Comparison of ENCODE assay signal across 17 cellular contexts in genomic region chr5:77426670-77427069, GRCh38.
A peak's percentile ranks its signal among the peaks of the same experiment; 100 is the strongest.
DNase-seq lines count a peak whose midpoint lies in the region; ATAC-seq and TF ChIP-seq lines count a peak whose summit lies in the region.
"Had no signal": no experiment of that assay in that cellular context is flagged by ENCODE, and none has a peak within 500 bp of the region (broad histone marks: within the 10 kb centered on the region; RNA-seq: fewer than 3 reads in every experiment).

No MANE protein-coding gene starts in this region.

- no peaks in the 10 kb centered on the region for H3K9me3 Mint-ChIP-seq in osteocyte (ENCODE audit: unreplicated experiment)
- H3K9me3 Mint-ChIP-seq in activated CD8-positive, alpha-beta T cell treated with anti-CD3 and anti-CD28 coated beads for 36 hours: no peaks in the 10 kb centered on the region
- H3K9me3 Mint-ChIP-seq: endodermal cell had no signal

- POLR2A ChIA-PET in activated CD8-positive, alpha-beta T cell treated with anti-CD3 and anti-CD28 coated beads for 36 hours (lab: Charles Lee): no interaction called here

- H3K4me3 Mint-ChIP-seq in osteocyte (ENCODE audit: unreplicated experiment): no peak overlapping the region
- no peak overlapping the region for H3K4me3 Mint-ChIP-seq in activated CD8-positive, alpha-beta T cell treated with anti-CD3 and anti-CD28 coated beads for 36 hours
- H3K4me3 Mint-ChIP-seq: activated T-cell treated with anti-CD3 and anti-CD28 coated beads, Interleukin-2, amount 50 U/mL, for 72 hours; endodermal cell had no signal

- H3K36me3 Mint-ChIP-seq in osteocyte (ENCODE audit: unreplicated experiment): peaks cover 38% of the 10 kb centered on the region
- peaks cover 7% of the 10 kb centered on the region for H3K36me3 Mint-ChIP-seq in activated CD8-positive, alpha-beta T cell treated with anti-CD3 and anti-CD28 coated beads for 36 hours (ENCODE audit: low read depth)

- H3K27ac Mint-ChIP-seq in osteocyte (ENCODE audit: unreplicated experiment): peak overlapping the region; percentile 14
- no peak overlapping the region for H3K27ac Mint-ChIP-seq in activated CD8-positive, alpha-beta T cell treated with anti-CD3 and anti-CD28 coated beads for 36 hours
- H3K27ac Mint-ChIP-seq: activated T-cell treated with anti-CD3 and anti-CD28 coated beads, Interleukin-2, amount 50 U/mL, for 72 hours; endodermal cell had no signal

- ATAC-seq in HG03460 (IDR thresholded peaks at IDR 0.05; ENCODE audit: unreplicated experiment): no peak
- ATAC-seq in activated CD8-positive, alpha-beta T cell treated with anti-CD3 and anti-CD28 coated beads for 36 hours: no peak

- CTCF ChIA-PET in activated CD8-positive, alpha-beta T cell treated with anti-CD3 and anti-CD28 coated beads for 36 hours (lab: Charles Lee): interaction anchor here (1.3 to 1.5 kb wide), 2 partner anchors 10 to 19 kb away, joined by 3 to 4 read pairs; no protein-coding TSS in a partner anchor

- DNase-seq in AG20443 (ENCODE audit: low spot score): peak; percentile 44
- DNase-seq in epithelial cell of proximal tubule (ENCODE audit: low read depth): peak; percentile 16
- DNase-seq in osteocyte (ENCODE audit: extremely low spot score, unreplicated experiment): no peak
- DNase-seq in C1 segment of cervical spinal cord (lab: John Stamatoyannopoulos, UW): no peak
- no peak for DNase-seq in activated CD8-positive, alpha-beta T cell treated with anti-CD3 and anti-CD28 coated beads for 36 hours
- no peak for DNase-seq in NCI-H1436 treated with DMSO at 0.1 percent for 48 hours (lab: John Stamatoyannopoulos, UW)
- DNase-seq: activated CD4-positive, alpha-beta T cell treated with anti-CD3 and anti-CD28 coated beads for 4 hours; activated T-cell treated with anti-CD3 and anti-CD28 coated beads, Interleukin-2, amount 50 U/mL, for 72 hours; endodermal cell; hippocampal formation; Kasumi-1; lower lobe of right lung; NCI-H2081 treated with DMSO at 0.1 percent for 48 hours; SW 1271 had no signal

- H3K4me3 ChIP-seq in epithelial cell of proximal tubule (ENCODE audit: low read depth, low read length): no peak overlapping the region
- H3K4me3 ChIP-seq: BLaER1, lower lobe of right lung had no signal

- no peak for TF ChIP-seq CTCF in epithelial cell of proximal tubule (conservative IDR thresholded peaks at IDR 0.05; ENCODE audit: low read depth, low read length)
- no peak for TF ChIP-seq CTCF in osteocyte (IDR thresholded peaks at IDR 0.05)
- no peak for TF ChIP-seq CTCF in activated CD8-positive, alpha-beta T cell treated with anti-CD3 and anti-CD28 coated beads for 36 hours (IDR thresholded peaks at IDR 0.05)

- no peaks in the 10 kb centered on the region for H3K27me3 Mint-ChIP-seq in osteocyte (ENCODE audit: unreplicated experiment)
- H3K27me3 Mint-ChIP-seq in activated CD8-positive, alpha-beta T cell treated with anti-CD3 and anti-CD28 coated beads for 36 hours: no peaks in the 10 kb centered on the region

- peaks cover 42% of the 10 kb centered on the region for H3K4me1 Mint-ChIP-seq in osteocyte (ENCODE audit: unreplicated experiment)
- H3K4me1 Mint-ChIP-seq in activated CD8-positive, alpha-beta T cell treated with anti-CD3 and anti-CD28 coated beads for 36 hours (ENCODE audit: low read depth): peaks cover 9% of the 10 kb centered on the region

- intact Hi-C loops in activated CD8-positive, alpha-beta T cell treated with anti-CD3 and anti-CD28 coated beads for 36 hours (cut with micrococcal nuclease): no loop called here

TF ChIP-seq in PFSK-1, 5 proteins besides CTCF, POLR2A, EP300 and RAD21:
- TF ChIP-seq FOXP2 (optimal IDR thresholded peaks at IDR 0.05; ENCODE audit: borderline replicate concordance, extremely low read depth, extremely low read length, insufficient read depth) (peak; percentile 7), SIN3A (IDR thresholded peaks at IDR 0.05; ENCODE audit: borderline replicate concordance, insufficient read depth, low read length) (no peak), REST (IDR thresholded peaks at IDR 0.05; ENCODE audit: insufficient read depth in 1 of 2, low read depth in 2 of 2, low read length in 2 of 2) (no peak)

Comparison
In these comparisons a context has a peak if more than half of its experiments do, and no peak if none do; other contexts are left out.
1. DNase-seq: peak in AG20443 (single experiment) and epithelial cell of proximal tubule (single experiment); none in osteocyte (single experiment), C1 segment of cervical spinal cord (0 of 14), activated CD8-positive, alpha-beta T cell treated with anti-CD3 and anti-CD28 coated beads for 36 hours (single experiment) and NCI-H1436 treated with DMSO at 0.1 percent for 48 hours (single experiment).